Comparison of ENCODE assay signal across 35 cellular contexts in genomic region chr7:127541548-127541947, GRCh38. TPM values are rescaled to one million over a fixed set of nuclear protein-coding genes. Genes with fewer than 3 reads are reported as not detected.
"Had no signal": no experiment of that assay in that cellular context is flagged by ENCODE, and none has a peak within 500 bp of the region (broad histone marks: within the 10 kb centered on the region; RNA-seq: fewer than 3 reads in every experiment).

No MANE protein-coding gene starts in this region.

- H3K36me3 ChIP-seq: MG63 had no signal

- H3K4me3 ChIP-seq: MG63 had no signal

- H3K27me3 ChIP-seq: MG63 had no signal

- H3K9me3 ChIP-seq: MG63 had no signal

- DNase-seq: Karpas-422, Kasumi-1, MG63, MM.1S, MV-4-11, NCI-H1048, NCI-H1092, NCI-H1092 treated with DMSO at 0.1 percent for 48 hours, NCI-H1105, NCI-H1105 treated with DMSO at 0.1 percent for 48 hours, NCI-H1417, NCI-H1417 treated with DMSO at 0.1 percent for 48 hours, NCI-H1436, NCI-H1436 treated with DMSO at 0.1 percent for 48 hours, NCI-H146, NCI-H1694, NCI-H1694 treated with DMSO at 0.1 percent for 48 hours, NCI-H187, NCI-H187 treated with DMSO at 0.1 percent for 48 hours, NCI-H1930, NCI-H2029, NCI-H2029 treated with DMSO at 0.1 percent for 48 hours, NCI-H2081, NCI-H2081 treated with DMSO at 0.1 percent for 48 hours, NCI-H2107, NCI-H2171, NCI-H2171 treated with DMSO at 0.1 percent for 48 hours, NCI-H2227 treated with DMSO at 0.1 percent for 48 hours, NCI-H226, NCI-H345, NCI-H446, NCI-H446 treated with DMSO at 0.1 percent for 48 hours, NCI-H510A, NCI-H510A treated with DMSO at 0.1 percent for 48 hours had no signal

RNA-seq across cellular contexts. Expression of gene FSCN3, which starts 52.0 kb away (rescaled TPM):
- total RNA-seq: MCF 10A had no signal
